17 cellular contexts compared by ENCODE assay signal in genomic region chr7:132321387-132321786, GRCh38.
DNase-seq lines count a peak whose midpoint lies in the region; ATAC-seq and TF ChIP-seq lines count a peak whose summit lies in the region.
"Had no signal": no experiment of that assay in that cellular context is flagged by ENCODE, and none has a peak within 500 bp of the region (broad histone marks: within the 10 kb centered on the region; RNA-seq: fewer than 3 reads in every experiment).

No MANE protein-coding gene starts in this region.

- DNase-seq in AG09309 (ENCODE audit: low read depth) (no peak), H9 (no peak), SK-N-DZ (ENCODE audit: low spot score) (peak; percentile 59), foreskin fibroblast (peak; percentile 10 to 16), HCEC 1CT (no peak), colonic mucosa (no peak), mucosa of descending colon (no peak)
- DNase-seq: activated CD4-positive, alpha-beta T cell treated with anti-CD3 and anti-CD28 coated beads for 1 hour; activated T-cell treated with anti-CD3 and anti-CD28 coated beads, Interleukin-2, amount 50 U/mL, for 4 hours; AML-193; effector memory CD4-positive, alpha-beta T cell; kidney glomerular epithelial cell; NCI-H1436; NK-92 treated with Interleukin-12 subunit alpha and Interleukin-12 subunit beta, amount 100 ng/mL, for 24 hours had no signal

- H3K27ac ChIP-seq in H9 (ENCODE audit: insufficient read length, low read depth, low read length) (no peak overlapping the region), colonic mucosa (no peak overlapping the region)

- no peaks in the 10 kb centered on the region for H3K23me2 ChIP-seq in H9 (ENCODE audit: insufficient read length, low read depth, low read length, poor library complexity, severe bottlenecking)

- H2AFZ ChIP-seq in H9 (ENCODE audit: low read length): no peak overlapping the region

- no peak overlapping the region for H3K4ac ChIP-seq in H9 (ENCODE audit: low read depth, low read length)

- H3K4me1 Mint-ChIP-seq in H9: peaks cover 10% of the 10 kb centered on the region in 2 experiments

- H2BK120ac ChIP-seq in H9 (ENCODE audit: low read depth, low read length, poor library complexity, severe bottlenecking): no peak overlapping the region

- no CpG with 5 or more reads among the region's 6 CpGs for WGBS in H9 (ENCODE audit: extremely low coverage, insufficient read length, low lambda C conversion rate)

- H4K8ac ChIP-seq in H9 (replicated peaks; ENCODE audit: insufficient read length, low read depth, low read length): no peak overlapping the region

- no peak overlapping the region for H4K91ac ChIP-seq in H9 (ENCODE audit: insufficient read length, low read depth, low read length)

- TF ChIP-seq CTCF in AG09309 (IDR thresholded peaks at IDR 0.05; ENCODE audit: control insufficient read depth, insufficient read depth, low read depth, low read length, missing control alignments) (peak; percentile 4), H9 (conservative IDR thresholded peaks at IDR 0.05) (peak; percentile 32; the same call in 2 of the 3 replicates), foreskin fibroblast (IDR thresholded peaks at IDR 0.05; ENCODE audit: low read depth, low read length) (peak; percentile 21), colonic mucosa (IDR thresholded peaks at IDR 0.05) (no peak), mucosa of descending colon (IDR thresholded peaks at IDR 0.05) (no peak)

- H3K79me2 ChIP-seq in H9 (ENCODE audit: insufficient read depth, low read length): no peaks in the 10 kb centered on the region

- no peak overlapping the region for H3K23ac ChIP-seq in H9 (ENCODE audit: insufficient read length, low read depth, low read length)

- H4K20me1 ChIP-seq in H9 (ENCODE audit: control insufficient read depth, insufficient read depth, insufficient read length): no peaks in the 10 kb centered on the region

- H2BK15ac ChIP-seq in H9 (ENCODE audit: low read depth, low read length): no peak overlapping the region

- ATAC-seq in GM18909 (IDR thresholded peaks at IDR 0.05; ENCODE audit: poor library complexity, unreplicated experiment) (no peak), mucosa of descending colon (no peak)
- ATAC-seq: activated T-cell treated with anti-CD3 and anti-CD28 coated beads, Interleukin-2, amount 50 U/mL, for 4 hours; right cardiac atrium had no signal

- H3K4me1 ChIP-seq in H9 (ENCODE audit: insufficient read depth, low read length) (peaks cover 5% of the 10 kb centered on the region; the same call in 1 of the 2 replicates), colonic mucosa (peaks cover 9% of the 10 kb centered on the region), mucosa of descending colon (ENCODE audit: low read depth) (peaks cover 11% of the 10 kb centered on the region)

- no peaks in the 10 kb centered on the region for H3K36me3 ChIP-seq in colonic mucosa
- H3K36me3 ChIP-seq in mucosa of descending colon (ENCODE audit: low read depth): no peaks in the 10 kb centered on the region

- no peak overlapping the region for H2BK12ac ChIP-seq in H9 (ENCODE audit: insufficient read length, low read depth, low read length)

- H3K18ac ChIP-seq in H9 (ENCODE audit: insufficient read length, low read depth, low read length): no peak overlapping the region

- no peak overlapping the region for H3K14ac ChIP-seq in H9 (ENCODE audit: insufficient read depth, low read length)

- no peak overlapping the region for H3T11ph ChIP-seq in H9 (ENCODE audit: low read length)

- H2AK5ac ChIP-seq in H9 (ENCODE audit: insufficient read length, low read length): no peak overlapping the region

- H3K4me3 ChIP-seq in AG09309 (ENCODE audit: control insufficient read depth, low read depth, low read length) (no peak overlapping the region), foreskin fibroblast (ENCODE audit: low read depth in 1 of 2, low read length in 2 of 2) (no peak overlapping the region), colonic mucosa (no peak overlapping the region), mucosa of descending colon (no peak overlapping the region)

- peaks cover 9 to 11% of the 10 kb centered on the region in 2 experiments for H3K9me3 Mint-ChIP-seq in H9

- no peak overlapping the region for H3K4me2 ChIP-seq in H9 (ENCODE audit: insufficient read depth, insufficient read length, low read length)

- no peak overlapping the region for H2BK5ac ChIP-seq in H9 (ENCODE audit: insufficient read length, low read length)

- H3K27me3 Mint-ChIP-seq in H9 (ENCODE audit: low read depth): peaks cover 53% of the 10 kb centered on the region

- no peaks in the 10 kb centered on the region for H3K27me3 ChIP-seq in H9 (ENCODE audit: insufficient read depth, low read length)
- no peaks in the 10 kb centered on the region for H3K27me3 ChIP-seq in colonic mucosa

- no peak overlapping the region for H4K5ac ChIP-seq in H9 (ENCODE audit: insufficient read length, low read depth, low read length)

- no peak overlapping the region for H3K27ac Mint-ChIP-seq in H9
- H3K27ac Mint-ChIP-seq: stimulated activated naive CD8-positive, alpha-beta T cell treated with anti-CD3 and anti-CD28 coated beads, Interleukin-15, Interleukin-2, amounts not matched to agents 100 ng/mL and 50 ng/mL, for 24 hours had no signal

- no peaks in the 10 kb centered on the region for H3K79me1 ChIP-seq in H9 (ENCODE audit: insufficient read depth, low read depth, low read length, poor library complexity, severe bottlenecking)

- H2BK20ac ChIP-seq in H9 (ENCODE audit: low read depth, low read length, poor library complexity, severe bottlenecking): no peak overlapping the region

- H3K36me3 Mint-ChIP-seq in H9 (ENCODE audit: insufficient read depth in 1 of 3, low read depth in 3 of 3): peaks cover 6 to 12% (median 7%) of the 10 kb centered on the region in 3 experiments

- H3K9ac ChIP-seq in H9 (ENCODE audit: extremely low read depth, insufficient read length, low read length) (no peak overlapping the region), colonic mucosa (ENCODE audit: low read depth in 2 of 2, low read length in 2 of 2) (no peak overlapping the region)

- no peak overlapping the region for H3K4me3 Mint-ChIP-seq in H9
- H3K4me3 Mint-ChIP-seq: activated T-cell treated with anti-CD3 and anti-CD28 coated beads, Interleukin-2, amount 50 U/mL, for 4 hours; stimulated activated naive CD8-positive, alpha-beta T cell treated with anti-CD3 and anti-CD28 coated beads, Interleukin-15, Interleukin-2, amounts not matched to agents 100 ng/mL and 50 ng/mL, for 24 hours had no signal

- H3K56ac ChIP-seq in H9 (ENCODE audit: insufficient read length, low read depth, low read length): no peak overlapping the region

- H3K9me3 ChIP-seq in H9 (ENCODE audit: control insufficient read depth, low read depth, low read length) (no peaks in the 10 kb centered on the region), colonic mucosa (no peaks in the 10 kb centered on the region), mucosa of descending colon (no peaks in the 10 kb centered on the region)

- intact Hi-C loops in colonic mucosa (cut with DNase I): loop anchor here (5.0 kb wide), 1 partner anchor 71 kb away; no protein-coding TSS in a partner anchor
- intact Hi-C loops in mucosa of descending colon (cut with DNase I, micrococcal nuclease): loop anchor here in 1 of 2 donors (10.0 kb wide), 1 partner anchor 173 kb away; no protein-coding TSS in a partner anchor

Comparison
In these comparisons a context has a peak if more than half of its experiments do, and no peak if none do; other contexts are left out.
1. DNase-seq: peak in SK-N-DZ (single experiment) and foreskin fibroblast (2 of 2); none in AG09309 (single experiment), H9 (single experiment), HCEC 1CT (single experiment), colonic mucosa (single experiment) and mucosa of descending colon (0 of 3).
2. CTCF ChIP-seq: peak in AG09309 (single experiment), H9 (single experiment) and foreskin fibroblast (single experiment); none in colonic mucosa (single experiment) and mucosa of descending colon (single experiment).